ENCODE assay signal across 22 cellular contexts in genomic region chr22:28001171-28001835, GRCh38.
"Had no signal": no experiment of that assay in that cellular context is flagged by ENCODE, and none has a peak within 500 bp of the region (broad histone marks: within the 10 kb centered on the region; RNA-seq: fewer than 3 reads in every experiment).

No MANE protein-coding gene starts in this region.

- H3K9me3 Mint-ChIP-seq: activated B cell treated with CpG ODN at 0.5 μM for 24 hours; activated CD4-positive, alpha-beta T cell treated with anti-CD3 and anti-CD28 coated beads, Interleukin-2, amount 10 ng/mL, durations not matched to agents 24 days and 14 days; activated naive CD4-positive, alpha-beta T cell treated with anti-CD3 and anti-CD28 coated beads, Interleukin-2, amount 50 U/mL, for 72 hours; activated naive CD8-positive, alpha-beta T cell treated with anti-CD3 and anti-CD28 coated beads, Interleukin-2, amount 50 U/mL, for 24 hours; activated T-cell treated with anti-CD3 and anti-CD28 coated beads, Interleukin-2, amount 50 U/mL, for 24 hours; activated T-helper 1 cell treated with anti-CD3 and anti-CD28 coated beads, Interleukin-12 subunit alpha, Interleukin-12 subunit beta, Interleukin-2, Interleukin-4 antibody, amounts not matched to agents 30 ng/mL and 10 ng/mL and 1 ng/mL, durations not matched to agents 14 hours and 24 hours and 36 hours; T-helper 1 cell treated with Interleukin-12 subunit alpha and Interleukin-12 subunit beta and Interleukin-4 antibody, amounts not matched to agents 30 μg/mL and 1 μg/mL, for 36 hours had no signal

- ATAC-seq: activated CD8-positive, alpha-beta memory T cell treated with anti-CD3 and anti-CD28 coated beads, Interleukin-2, amount 10 ng/mL, durations not matched to agents 7 days and 5 days; activated naive CD4-positive, alpha-beta T cell treated with anti-CD3 and anti-CD28 coated beads, Interleukin-2, amount 50 U/mL, for 72 hours; activated naive CD8-positive, alpha-beta T cell treated with anti-CD3 and anti-CD28 coated beads, Interleukin-2, amount 50 U/mL, for 24 hours; body of pancreas had no signal

- DNase-seq: activated B cell treated with CpG ODN at 0.5 μM for 24 hours; activated CD4-positive, alpha-beta T cell treated with anti-CD3 and anti-CD28 coated beads for 1 hour; activated CD4-positive, alpha-beta T cell treated with anti-CD3 and anti-CD28 coated beads, Interleukin-2, amount 10 ng/mL, durations not matched to agents 24 days and 14 days; activated CD4-positive, alpha-beta T cell treated with anti-CD3 and anti-CD28 coated beads, Interleukin-2, amount 50 U/mL, for 48 hours; activated CD8-positive, alpha-beta memory T cell treated with anti-CD3 and anti-CD28 coated beads, Interleukin-2, amount 10 ng/mL, durations not matched to agents 7 days and 5 days; activated effector memory CD4-positive, alpha-beta T cell treated with Interleukin-2 at 50 U/mL for 16 hours; activated naive CD4-positive, alpha-beta T cell treated with Interleukin-2 at 50 U/mL for 16 hours; activated naive CD8-positive, alpha-beta T cell treated with anti-CD3 and anti-CD28 coated beads, Interleukin-2, amount 50 U/mL, for 24 hours; activated T-cell treated with anti-CD3 and anti-CD28 coated beads, Interleukin-2, amount 50 U/mL, for 24 hours; amniotic stem cell; body of pancreas; MG63; NCI-H1105; NCI-H1436; NCI-H1694 treated with DMSO at 0.1 percent for 48 hours; NCI-H2029 treated with DMSO at 0.1 percent for 48 hours; NCI-H510A treated with DMSO at 0.1 percent for 48 hours; NCI-H69; SHP77 treated with DMSO at 0.1 percent for 48 hours had no signal

- H3K36me3 Mint-ChIP-seq: activated CD8-positive, alpha-beta memory T cell treated with anti-CD3 and anti-CD28 coated beads, Interleukin-2, amount 10 ng/mL, durations not matched to agents 7 days and 5 days; activated naive CD4-positive, alpha-beta T cell treated with anti-CD3 and anti-CD28 coated beads, Interleukin-2, amount 50 U/mL, for 72 hours had no signal

- H3K27ac Mint-ChIP-seq: activated B cell treated with CpG ODN at 0.5 μM for 24 hours; activated CD4-positive, alpha-beta T cell treated with anti-CD3 and anti-CD28 coated beads, Interleukin-2, amount 10 ng/mL, durations not matched to agents 24 days and 14 days; activated CD8-positive, alpha-beta memory T cell treated with anti-CD3 and anti-CD28 coated beads, Interleukin-2, amount 10 ng/mL, durations not matched to agents 7 days and 5 days; activated naive CD4-positive, alpha-beta T cell treated with anti-CD3 and anti-CD28 coated beads, Interleukin-2, amount 50 U/mL, for 72 hours; activated naive CD8-positive, alpha-beta T cell treated with anti-CD3 and anti-CD28 coated beads, Interleukin-2, amount 50 U/mL, for 24 hours; activated T-cell treated with anti-CD3 and anti-CD28 coated beads, Interleukin-2, amount 50 U/mL, for 24 hours; activated T-helper 1 cell treated with anti-CD3 and anti-CD28 coated beads, Interleukin-12 subunit alpha, Interleukin-12 subunit beta, Interleukin-2, Interleukin-4 antibody, amounts not matched to agents 30 ng/mL and 10 ng/mL and 1 ng/mL, durations not matched to agents 14 hours and 24 hours and 36 hours; T-helper 1 cell treated with Interleukin-12 subunit alpha and Interleukin-12 subunit beta and Interleukin-4 antibody, amounts not matched to agents 30 μg/mL and 1 μg/mL, for 36 hours had no signal

- H3K4me1 Mint-ChIP-seq: activated B cell treated with CpG ODN at 0.5 μM for 24 hours; activated CD4-positive, alpha-beta T cell treated with anti-CD3 and anti-CD28 coated beads, Interleukin-2, amount 10 ng/mL, durations not matched to agents 24 days and 14 days; activated CD8-positive, alpha-beta memory T cell treated with anti-CD3 and anti-CD28 coated beads, Interleukin-2, amount 10 ng/mL, durations not matched to agents 7 days and 5 days; activated naive CD8-positive, alpha-beta T cell treated with anti-CD3 and anti-CD28 coated beads, Interleukin-2, amount 50 U/mL, for 24 hours had no signal

- H3K27me3 Mint-ChIP-seq: activated B cell treated with CpG ODN at 0.5 μM for 24 hours; activated CD4-positive, alpha-beta T cell treated with anti-CD3 and anti-CD28 coated beads, Interleukin-2, amount 10 ng/mL, durations not matched to agents 24 days and 14 days; activated CD8-positive, alpha-beta memory T cell treated with anti-CD3 and anti-CD28 coated beads, Interleukin-2, amount 10 ng/mL, durations not matched to agents 7 days and 5 days; activated naive CD8-positive, alpha-beta T cell treated with anti-CD3 and anti-CD28 coated beads, Interleukin-2, amount 50 U/mL, for 24 hours; activated T-cell treated with anti-CD3 and anti-CD28 coated beads, Interleukin-2, amount 50 U/mL, for 24 hours had no signal

- H3K4me3 Mint-ChIP-seq: activated B cell treated with CpG ODN at 0.5 μM for 24 hours; activated CD4-positive, alpha-beta T cell treated with anti-CD3 and anti-CD28 coated beads, Interleukin-2, amount 10 ng/mL, durations not matched to agents 24 days and 14 days; activated CD8-positive, alpha-beta memory T cell treated with anti-CD3 and anti-CD28 coated beads, Interleukin-2, amount 10 ng/mL, durations not matched to agents 7 days and 5 days; activated naive CD8-positive, alpha-beta T cell treated with anti-CD3 and anti-CD28 coated beads, Interleukin-2, amount 50 U/mL, for 24 hours; activated T-cell treated with anti-CD3 and anti-CD28 coated beads, Interleukin-2, amount 50 U/mL, for 24 hours; activated T-helper 1 cell treated with anti-CD3 and anti-CD28 coated beads, Interleukin-12 subunit alpha, Interleukin-12 subunit beta, Interleukin-2, Interleukin-4 antibody, amounts not matched to agents 30 ng/mL and 10 ng/mL and 1 ng/mL, durations not matched to agents 14 hours and 24 hours and 36 hours; T-helper 1 cell treated with Interleukin-12 subunit alpha and Interleukin-12 subunit beta and Interleukin-4 antibody, amounts not matched to agents 30 μg/mL and 1 μg/mL, for 36 hours had no signal
